In genomic region chr11:86303257-86303656, GRCh38 we compare ENCODE assay signal across 9 cellular contexts. TPM values are rescaled to one million over a fixed set of nuclear protein-coding genes. Genes with fewer than 3 reads are reported as not detected.
DNase-seq lines count a peak whose midpoint lies in the region; ATAC-seq and TF ChIP-seq lines count a peak whose summit lies in the region.
"Had no signal": no experiment of that assay in that cellular context is flagged by ENCODE, and none has a peak within 500 bp of the region (broad histone marks: within the 10 kb centered on the region; RNA-seq: fewer than 3 reads in every experiment).

No MANE protein-coding gene starts in this region.

- no peak overlapping the region for H3K27ac ChIP-seq in right atrium auricular region
- H3K27ac ChIP-seq in urinary bladder (ENCODE audit: low read depth): no peak overlapping the region
- no peak overlapping the region for H3K27ac ChIP-seq in prostate gland

- H3K27ac Mint-ChIP-seq in activated naive CD4-positive, alpha-beta T cell treated with anti-CD3 and anti-CD28 coated beads, Interleukin-2, amount 50 U/mL, for 72 hours: peak overlapping the region; percentile 98 to 100

- H3K9me3 ChIP-seq in right atrium auricular region: no peaks in the 10 kb centered on the region
- no peaks in the 10 kb centered on the region for H3K9me3 ChIP-seq in prostate gland

- H3K4me3 ChIP-seq in right atrium auricular region: peak overlapping the region; percentile 66 to 88
- peak overlapping the region; percentile 65 for H3K4me3 ChIP-seq in urinary bladder (ENCODE audit: low read depth, low read length)
- peak overlapping the region in 1 of 2 donors; percentile 86 for H3K4me3 ChIP-seq in prostate gland

- H3K4me1 ChIP-seq in right atrium auricular region (peaks cover 0 to 13% of the 10 kb centered on the region in 2 donors), urinary bladder (ENCODE audit: insufficient read depth) (no peaks in the 10 kb centered on the region), prostate gland (replicated peaks) (peaks cover 5% of the 10 kb centered on the region)

- H3K36me3 Mint-ChIP-seq in activated naive CD4-positive, alpha-beta T cell treated with anti-CD3 and anti-CD28 coated beads, Interleukin-2, amount 50 U/mL, for 72 hours: peaks cover 17 to 23% of the 10 kb centered on the region in 2 donors

- WGBS in urinary bladder: 67% methylated on average over 2 of the region's 2 CpGs
- WGBS in prostate gland: 58% methylated on average over 2 of the region's 2 CpGs

- intact Hi-C loops in Right ventricle myocardium superior (cut with DNase I): no loop called here
- intact Hi-C loops in prostate gland (cut with DNase I): loop anchor here (5.0 kb wide), 1 partner anchor 56 kb away; no protein-coding TSS in a partner anchor

- ATAC-seq in Right ventricle myocardium superior (ENCODE audit: poor library complexity): no peak
- no peak for ATAC-seq in activated naive CD4-positive, alpha-beta T cell treated with anti-CD3 and anti-CD28 coated beads, Interleukin-2, amount 50 U/mL, for 72 hours
- no peak for ATAC-seq in HG03025 (IDR thresholded peaks at IDR 0.05; ENCODE audit: low FRiP score, unreplicated experiment)

- no peak for TF ChIP-seq POLR2A in prostate gland (IDR thresholded peaks at IDR 0.05)

- TF ChIP-seq CTCF in right atrium auricular region (IDR thresholded peaks at IDR 0.05) (no peak), prostate gland (IDR thresholded peaks at IDR 0.05) (no peak)

- DNase-seq in right atrium auricular region (ENCODE audit: low spot score) (no peak), Right ventricle myocardium superior (no peak), kidney tubule cell (ENCODE audit: low spot score) (peak; percentile 6), H4 (ENCODE audit: low spot score) (no peak), prostate gland (ENCODE audit: low spot score) (no peak)
- DNase-seq in activated naive CD4-positive, alpha-beta T cell treated with anti-CD3 and anti-CD28 coated beads, Interleukin-2, amount 50 U/mL, for 72 hours (ENCODE audit: low spot score in 2 of 2): no peak
- DNase-seq: NCI-H1417 treated with DMSO at 0.1 percent for 48 hours had no signal

- H3K36me3 ChIP-seq in right atrium auricular region (no peaks in the 10 kb centered on the region), urinary bladder (ENCODE audit: insufficient read depth) (no peaks in the 10 kb centered on the region), prostate gland (no peaks in the 10 kb centered on the region)

- no peaks in the 10 kb centered on the region for H3K9me3 Mint-ChIP-seq in activated naive CD4-positive, alpha-beta T cell treated with anti-CD3 and anti-CD28 coated beads, Interleukin-2, amount 50 U/mL, for 72 hours

- no peaks in the 10 kb centered on the region for H3K27me3 ChIP-seq in right atrium auricular region
- H3K27me3 ChIP-seq in prostate gland (replicated peaks; ENCODE audit: insufficient read depth): no peaks in the 10 kb centered on the region

RNA-seq across cellular contexts. Expression of gene HIKESHI, which starts 1.2 kb away (rescaled TPM):
- 10 to 100 TPM; 33.9 to 49.8 TPM for total RNA-seq in right atrium auricular region
- total RNA-seq in Right ventricle myocardium superior: 48.0 TPM
- 10 to 100 TPM; 41.5 to 47.8 TPM for total RNA-seq in activated naive CD4-positive, alpha-beta T cell treated with anti-CD3 and anti-CD28 coated beads, Interleukin-2, amount 50 U/mL, for 72 hours
- total RNA-seq in urinary bladder: 60.8 TPM
- polyA plus RNA-seq in urinary bladder: 54.7 TPM
- total RNA-seq in H4 (2014; rRNA removed; shearing (Covaris generic)): 105 and 111 TPM in 2 replicates
- 10 to 100 TPM; 29.4 to 38.9 TPM for total RNA-seq in prostate gland

RNA-seq across cellular contexts. Expression of gene EED, which starts 58.7 kb away (rescaled TPM):
- total RNA-seq in right atrium auricular region (1 to 10 TPM; 8.2 to 8.3 TPM), Right ventricle myocardium superior (13.2 TPM), urinary bladder (49.7 TPM), prostate gland (10 to 100 TPM; 18.1 to 20.9 TPM)
- total RNA-seq in activated naive CD4-positive, alpha-beta T cell treated with anti-CD3 and anti-CD28 coated beads, Interleukin-2, amount 50 U/mL, for 72 hours: 100 to 1,000 TPM in 1 of 2 donors, 10 to 100 TPM in 1; 55.1 to 104 TPM
- polyA plus RNA-seq in urinary bladder: 13.8 TPM
- 18.1 and 18.6 TPM in 2 replicates for total RNA-seq in H4 (2014; rRNA removed; shearing (Covaris generic))
